Comparison of ENCODE assay signal across 2 cellular contexts in genomic region chr15:75680007-75680789, GRCh38.
A peak's percentile ranks its signal among the peaks of the same experiment; 100 is the strongest.
TF ChIP-seq lines count a peak whose summit lies in the region.

No MANE protein-coding gene starts in this region.

TF ChIP-seq in HCT116, 20 proteins besides CTCF, POLR2A, EP300 and RAD21:
- 0 out of 2 replicates have a peak, but pooled peaks have one; percentile 14 for TF ChIP-seq POLR2AphosphoS5 (IDR thresholded peaks at IDR 0.05; ENCODE audit: low read depth, low read length)
- TF ChIP-seq FOSL1 (IDR thresholded peaks at IDR 0.05; ENCODE audit: low read depth) = no peak

TF ChIP-seq in WTC11, 78 proteins besides CTCF, POLR2A, EP300 and RAD21:
- no peak for TF ChIP-seq ZNF219 (CRISPR knock-in tag; IDR thresholded peaks at IDR 0.05; ENCODE audit: borderline replicate concordance)
- no peak for TF ChIP-seq ZNF138 (CRISPR knock-in tag; conservative IDR thresholded peaks at IDR 0.05)
- no peak for TF ChIP-seq ZSCAN18 (CRISPR knock-in tag; IDR thresholded peaks at IDR 0.05)
- TF ChIP-seq ZNF263 (CRISPR knock-in tag; IDR thresholded peaks at IDR 0.05; ENCODE audit: low read depth) = no peak
- no peak for TF ChIP-seq SP1 (CRISPR knock-in tag; conservative IDR thresholded peaks at IDR 0.05)
- TF ChIP-seq STAT6 (CRISPR knock-in tag; conservative IDR thresholded peaks at IDR 0.05; ENCODE audit: low read depth) = no peak
- no peak for TF ChIP-seq ZNF671 (CRISPR knock-in tag; IDR thresholded peaks at IDR 0.05)
- TF ChIP-seq USF2 (CRISPR knock-in tag; IDR thresholded peaks at IDR 0.05) = no peak
- TF ChIP-seq MYBL2 (CRISPR knock-in tag; IDR thresholded peaks at IDR 0.05) = no peak
- no peak for TF ChIP-seq ATF6 (CRISPR knock-in tag; IDR thresholded peaks at IDR 0.05)
- TF ChIP-seq GTF2I (CRISPR knock-in tag; conservative IDR thresholded peaks at IDR 0.05) = no peak
TF ChIP-seq in WTC11: peak in this region for 0.
